Comparison of ENCODE assay signal across 14 cellular contexts in genomic region chr5:56569576-56569975, GRCh38.
DNase-seq lines count a peak whose midpoint lies in the region; ATAC-seq, FAIRE-seq and TF ChIP-seq lines count a peak whose summit lies in the region.
"Had no signal": no experiment of that assay in that cellular context is flagged by ENCODE, and none has a peak within 500 bp of the region (broad histone marks: within the 10 kb centered on the region; RNA-seq: fewer than 3 reads in every experiment).

No MANE protein-coding gene starts in this region.

- WGBS in aorta, 2 donors = 3% methylated on average over 1 of the region's 1 CpG

- FAIRE-seq in HTR-8/SVneo (lab: Jason Lieb, UNC) (no peak), GM12892 (lab: Jason Lieb, UNC) (no peak)

- H3K36me3 ChIP-seq in left lung = no peaks in the 10 kb centered on the region
- no peaks in the 10 kb centered on the region for H3K36me3 ChIP-seq in aorta (ENCODE audit: control insufficient read depth in 1 of 2, insufficient read depth in 2 of 2, low read length in 1 of 2)
- H3K36me3 ChIP-seq: ovary had no signal

- no peak for TF ChIP-seq POLR2A in GM12892 (IDR thresholded peaks at IDR 0.05; ENCODE audit: low read depth, low read length)

- DNase-seq in AML-193 (lab: John Stamatoyannopoulos, UW) = peak; percentile 6 to 11
- peak; percentile 36 for DNase-seq in HTR-8/SVneo (ENCODE audit: insufficient read length, low spot score)
- DNase-seq in choroid plexus epithelial cell (ENCODE audit: low read depth) = peak; percentile 77
- DNase-seq in left lung = no peak
- DNase-seq in aorta = no peak
- no peak for DNase-seq in activated CD8-positive, alpha-beta memory T cell treated with anti-CD3 and anti-CD28 coated beads, Interleukin-2, amount 50 U/mL, for 48 hours
- DNase-seq in left lobe of liver (ENCODE audit: low spot score) = no peak
- DNase-seq in GM12892 (ENCODE audit: insufficient read length) = no peak
- DNase-seq: CD8-positive, alpha-beta memory T cell; mesendoderm; ovary; PC-3; stimulated activated CD4-positive, alpha-beta T cell treated with anti-CD3 and anti-CD28 coated beads, Interleukin-4, amount 100 ng/mL, for 4 hours; T1000 had no signal

- H3K27ac ChIP-seq in left lung (no peak overlapping the region), aorta (ENCODE audit: low read depth in 1 of 2, low read length in 2 of 2) (no peak overlapping the region)
- H3K27ac ChIP-seq: ovary had no signal

- TF ChIP-seq CTCF in choroid plexus epithelial cell (conservative IDR thresholded peaks at IDR 0.05; ENCODE audit: low read depth, low read length) (no peak), left lung (IDR thresholded peaks at IDR 0.05) (no peak)

- H3K27me3 ChIP-seq in left lung (no peaks in the 10 kb centered on the region), aorta (ENCODE audit: control insufficient read depth in 1 of 2, insufficient read depth in 2 of 2, low read length in 1 of 2) (no peaks in the 10 kb centered on the region)
- H3K27me3 ChIP-seq: ovary had no signal

- H3K4me3 ChIP-seq in choroid plexus epithelial cell (ENCODE audit: low read depth, low read length) (no peak overlapping the region), left lung (no peak overlapping the region), aorta (ENCODE audit: low read length in 2 of 2) (no peak overlapping the region)
- H3K4me3 ChIP-seq: ovary had no signal

- H3K9me3 ChIP-seq in left lung (no peaks in the 10 kb centered on the region), aorta (ENCODE audit: control insufficient read depth, low read length) (no peaks in the 10 kb centered on the region)
- H3K9me3 ChIP-seq: ovary had no signal

- intact Hi-C loops in left lung (cut with DNase I) (no loop called here), aorta (cut with DNase I) (no loop called here)

- H3K4me1 ChIP-seq in left lung = peaks cover 8 to 27% of the 10 kb centered on the region in 2 donors
- peaks cover 0 to 3% of the 10 kb centered on the region in 2 donors for H3K4me1 ChIP-seq in aorta (ENCODE audit: control insufficient read depth in 1 of 2, insufficient read depth in 2 of 2, low read length in 2 of 2)

- ATAC-seq in left lung = peak; percentile 39
- no peak for ATAC-seq in aorta (ENCODE audit: low FRiP score)
- no peak for ATAC-seq in left lobe of liver
- ATAC-seq: PC-3 had no signal

Comparison
In these comparisons a context has a peak if more than half of its experiments do, and no peak if none do; other contexts are left out.
1. DNase-seq: peak in AML-193 (2 of 2), HTR-8/SVneo (single experiment) and choroid plexus epithelial cell (single experiment); none in left lung (0 of 2), aorta (0 of 2), activated CD8-positive, alpha-beta memory T cell treated with anti-CD3 and anti-CD28 coated beads, Interleukin-2, amount 50 U/mL, for 48 hours (single experiment), left lobe of liver (single experiment) and GM12892 (single experiment).